Comparison of ENCODE assay signal across 16 cellular contexts in the genomic region with DNA sequence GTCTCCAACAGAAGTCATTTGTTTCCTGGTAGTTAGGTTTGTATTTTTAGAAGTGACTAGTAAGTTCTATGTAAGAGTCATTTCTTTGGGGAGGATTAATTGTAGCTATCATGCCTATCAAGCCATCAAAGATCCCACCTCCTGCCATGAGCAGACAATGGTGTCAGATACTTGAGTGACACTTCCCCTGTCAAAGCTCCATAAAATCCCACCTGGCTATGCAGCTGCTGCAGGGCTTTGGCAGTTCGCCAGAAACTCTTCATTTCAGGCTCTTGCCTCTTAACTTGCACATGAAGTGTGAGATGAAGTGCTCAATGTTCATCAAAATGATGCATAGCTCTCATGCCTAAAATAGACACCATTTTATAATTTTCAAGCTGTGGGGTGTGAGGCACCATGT.
DNase-seq lines count a peak whose midpoint lies in the region; ATAC-seq and TF ChIP-seq lines count a peak whose summit lies in the region.
"Had no signal": no experiment of that assay in that cellular context is flagged by ENCODE, and none has a peak within 500 bp of the region (broad histone marks: within the 10 kb centered on the region; RNA-seq: fewer than 3 reads in every experiment).

No MANE protein-coding gene starts in this region.

- H3K79me2 ChIP-seq in H9 (ENCODE audit: insufficient read depth, low read length), result no peaks in the 10 kb centered on the region

- H3K9me3 ChIP-seq in H9 (ENCODE audit: control insufficient read depth, low read depth, low read length), result peaks cover 10% of the 10 kb centered on the region

- H3K23me2 ChIP-seq in H9 (ENCODE audit: insufficient read length, low read depth, low read length, poor library complexity, severe bottlenecking), result no peaks in the 10 kb centered on the region

- H3K9ac ChIP-seq in H9 (ENCODE audit: extremely low read depth, insufficient read length, low read length), result no peak overlapping the region

- no peak overlapping the region for H2AK5ac ChIP-seq in H9 (ENCODE audit: insufficient read length, low read length)

- H3K56ac ChIP-seq in H9 (ENCODE audit: insufficient read length, low read depth, low read length), result no peak overlapping the region

- H2BK12ac ChIP-seq in H9 (ENCODE audit: insufficient read length, low read depth, low read length), result no peak overlapping the region

- no peak overlapping the region for H2BK5ac ChIP-seq in H9 (ENCODE audit: insufficient read length, low read length)

- H3K4me1 Mint-ChIP-seq in H9, result no peaks in the 10 kb centered on the region
- H3K4me1 Mint-ChIP-seq: activated CD4-positive, alpha-beta T cell treated with anti-CD3 and anti-CD28 coated beads, Interleukin-2, amount 10 ng/mL, durations not matched to agents 7 days and 5 days; activated naive CD8-positive, alpha-beta T cell treated with anti-CD3 and anti-CD28 coated beads, Interleukin-2, amount 10 ng/mL, durations not matched to agents 7 days and 5 days; central memory CD8-positive, alpha-beta T cell; neural crest cell had no signal

- H4K20me1 ChIP-seq in H9 (ENCODE audit: control insufficient read depth, insufficient read depth, insufficient read length), result no peaks in the 10 kb centered on the region

- no peak overlapping the region for H2BK15ac ChIP-seq in H9 (ENCODE audit: low read depth, low read length)

- ATAC-seq in omental fat pad (ENCODE audit: low FRiP score), result no peak

- H3K27me3 Mint-ChIP-seq in H9 (ENCODE audit: low read depth), result no peaks in the 10 kb centered on the region; the same call in 1 of the 2 replicates
- H3K27me3 Mint-ChIP-seq: activated CD4-positive, alpha-beta T cell treated with anti-CD3 and anti-CD28 coated beads, Interleukin-2, amount 10 ng/mL, durations not matched to agents 7 days and 5 days; activated naive CD8-positive, alpha-beta T cell treated with anti-CD3 and anti-CD28 coated beads, Interleukin-2, amount 10 ng/mL, durations not matched to agents 7 days and 5 days; CD4-positive, alpha-beta T cell; central memory CD8-positive, alpha-beta T cell had no signal

- peaks cover 3 to 17% (median 7%) of the 10 kb centered on the region in 3 experiments; a peak in 6 of 7 replicates for H3K36me3 Mint-ChIP-seq in H9 (ENCODE audit: insufficient read depth in 1 of 3, low read depth in 3 of 3)
- H3K36me3 Mint-ChIP-seq: activated naive CD8-positive, alpha-beta T cell treated with anti-CD3 and anti-CD28 coated beads, Interleukin-2, amount 10 ng/mL, durations not matched to agents 7 days and 5 days had no signal

- TF ChIP-seq EP300 in Ishikawa (IDR thresholded peaks at IDR 0.05; ENCODE audit: borderline replicate concordance), result no peak

- H4K5ac ChIP-seq in H9 (ENCODE audit: insufficient read length, low read depth, low read length), result no peak overlapping the region

- no peak overlapping the region for H3K23ac ChIP-seq in H9 (ENCODE audit: insufficient read length, low read depth, low read length)

- H3K79me1 ChIP-seq in H9 (ENCODE audit: insufficient read depth, low read depth, low read length, poor library complexity, severe bottlenecking), result no peaks in the 10 kb centered on the region

- H4K91ac ChIP-seq in H9 (ENCODE audit: insufficient read length, low read depth, low read length), result no peak overlapping the region

- H3K14ac ChIP-seq in H9 (ENCODE audit: insufficient read depth, low read length), result no peak overlapping the region

- H3K4me2 ChIP-seq in H9 (ENCODE audit: insufficient read depth, insufficient read length, low read length), result no peak overlapping the region

- H3K27me3 ChIP-seq in H9 (ENCODE audit: insufficient read depth, low read length), result no peaks in the 10 kb centered on the region
- H3K27me3 ChIP-seq: right atrium auricular region had no signal

- DNase-seq in NCI-H187 treated with DMSO at 0.1 percent for 48 hours (lab: John Stamatoyannopoulos, UW) (peak; percentile 98), NCI-H69 (lab: John Stamatoyannopoulos, UW) (peak; percentile 100), left kidney (ENCODE audit: low read depth, low spot score) (peak; percentile 69), coronary artery (ENCODE audit: low spot score) (no peak), NCI-H1048 (lab: John Stamatoyannopoulos, UW) (no peak), H9 (no peak), omental fat pad (ENCODE audit: low spot score) (no peak)
- DNase-seq: activated CD4-positive, alpha-beta T cell treated with anti-CD3 and anti-CD28 coated beads, Interleukin-2, amount 10 ng/mL, durations not matched to agents 7 days and 5 days; activated naive CD8-positive, alpha-beta T cell treated with anti-CD3 and anti-CD28 coated beads, Interleukin-2, amount 10 ng/mL, durations not matched to agents 7 days and 5 days; CD4-positive, alpha-beta T cell; foreskin melanocyte; T-helper 9 cell had no signal

- H2AFZ ChIP-seq in H9 (ENCODE audit: low read length), result no peak overlapping the region

- no peak overlapping the region for H3K4me3 Mint-ChIP-seq in H9
- H3K4me3 Mint-ChIP-seq: activated CD4-positive, alpha-beta T cell treated with anti-CD3 and anti-CD28 coated beads, Interleukin-2, amount 10 ng/mL, durations not matched to agents 7 days and 5 days; activated naive CD8-positive, alpha-beta T cell treated with anti-CD3 and anti-CD28 coated beads, Interleukin-2, amount 10 ng/mL, durations not matched to agents 7 days and 5 days; CD4-positive, alpha-beta T cell; central memory CD8-positive, alpha-beta T cell; neural crest cell had no signal

- H4K8ac ChIP-seq in H9 (replicated peaks; ENCODE audit: insufficient read length, low read depth, low read length), result no peak overlapping the region

- no peak overlapping the region for H2BK20ac ChIP-seq in H9 (ENCODE audit: low read depth, low read length, poor library complexity, severe bottlenecking)

- H3K27ac ChIP-seq in coronary artery, result no peak overlapping the region
- no peak overlapping the region for H3K27ac ChIP-seq in H9 (ENCODE audit: insufficient read length, low read depth, low read length)

- H3K4me3 ChIP-seq in coronary artery, result no peak overlapping the region
- H3K4me3 ChIP-seq: right atrium auricular region had no signal

- no CpG with 5 or more reads among the region's 1 CpG for WGBS in H9 (ENCODE audit: extremely low coverage, insufficient read length, low lambda C conversion rate)

- H3K4me1 ChIP-seq in H9 (ENCODE audit: insufficient read depth, low read length), result no peaks in the 10 kb centered on the region
- H3K4me1 ChIP-seq: right atrium auricular region had no signal

- H3K4ac ChIP-seq in H9 (ENCODE audit: low read depth, low read length), result no peak overlapping the region

- peaks cover 16 to 21% of the 10 kb centered on the region in 2 experiments for H3K9me3 Mint-ChIP-seq in H9
- H3K9me3 Mint-ChIP-seq: activated CD4-positive, alpha-beta T cell treated with anti-CD3 and anti-CD28 coated beads, Interleukin-2, amount 10 ng/mL, durations not matched to agents 7 days and 5 days had no signal

- no peak overlapping the region for H3K18ac ChIP-seq in H9 (ENCODE audit: insufficient read length, low read depth, low read length)

- no peak for TF ChIP-seq CTCF in coronary artery (IDR thresholded peaks at IDR 0.05)
- no peak for TF ChIP-seq CTCF in H9 (conservative IDR thresholded peaks at IDR 0.05)
- no peak for TF ChIP-seq CTCF in omental fat pad (IDR thresholded peaks at IDR 0.05)

- no peak overlapping the region for H3K27ac Mint-ChIP-seq in H9
- H3K27ac Mint-ChIP-seq: activated CD4-positive, alpha-beta T cell treated with anti-CD3 and anti-CD28 coated beads, Interleukin-2, amount 10 ng/mL, durations not matched to agents 7 days and 5 days; activated naive CD8-positive, alpha-beta T cell treated with anti-CD3 and anti-CD28 coated beads, Interleukin-2, amount 10 ng/mL, durations not matched to agents 7 days and 5 days; CD4-positive, alpha-beta T cell had no signal

- H2BK120ac ChIP-seq in H9 (ENCODE audit: low read depth, low read length, poor library complexity, severe bottlenecking), result no peak overlapping the region

- no peak overlapping the region for H3T11ph ChIP-seq in H9 (ENCODE audit: low read length)

- no peak for TF ChIP-seq RAD21 in Ishikawa (IDR thresholded peaks at IDR 0.05; ENCODE audit: low read depth)

TF ChIP-seq in Ishikawa, 13 proteins besides CTCF, POLR2A, EP300 and RAD21:
- TF ChIP-seq FOXM1 (IDR thresholded peaks at IDR 0.05; ENCODE audit: borderline replicate concordance, low read depth) (no peak), TCF12 (IDR thresholded peaks at IDR 0.05; ENCODE audit: low read depth) (no peak), NFIC (IDR thresholded peaks at IDR 0.05) (peak; percentile 67), CREB1 (IDR thresholded peaks at IDR 0.05; ENCODE audit: low read depth) (no peak), TEAD4 (IDR thresholded peaks at IDR 0.05) (no peak), EGR1 (IDR thresholded peaks at IDR 0.05) (no peak), YY1 (IDR thresholded peaks at IDR 0.05; ENCODE audit: low read depth) (no peak)
TF ChIP-seq in Ishikawa: peak in this region for 1.

Comparison
In these comparisons a context has a peak if more than half of its experiments do, and no peak if none do; other contexts are left out.
1. DNase-seq: peak in NCI-H187 treated with DMSO at 0.1 percent for 48 hours (single experiment), NCI-H69 (single experiment) and left kidney (single experiment); none in coronary artery (single experiment), NCI-H1048 (single experiment), H9 (single experiment) and omental fat pad (single experiment).